21 cellular contexts compared by ENCODE assay signal in the genomic region with DNA sequence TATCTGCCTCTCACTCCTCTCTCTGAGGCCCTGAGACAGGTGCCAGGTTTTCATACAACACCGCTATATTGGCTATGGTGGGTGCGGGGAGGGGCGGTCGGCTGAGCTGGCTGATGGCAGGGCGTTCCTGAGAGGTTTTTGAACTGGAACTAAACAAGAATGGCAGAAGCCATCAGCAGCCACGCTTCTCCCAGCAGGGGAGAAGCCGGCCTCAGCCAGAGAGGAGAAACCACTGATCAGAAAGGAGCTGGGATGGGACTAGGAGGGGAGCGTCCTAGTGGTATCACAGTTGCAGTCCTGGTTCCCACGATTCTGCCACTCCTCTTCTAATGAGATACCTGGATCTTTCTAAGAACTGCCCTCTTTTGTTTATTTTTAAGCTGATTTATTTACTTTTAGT.
DNase-seq lines count a peak whose midpoint lies in the region; ATAC-seq and TF ChIP-seq lines count a peak whose summit lies in the region.
"Had no signal": no experiment of that assay in that cellular context is flagged by ENCODE, and none has a peak within 500 bp of the region (broad histone marks: within the 10 kb centered on the region; RNA-seq: fewer than 3 reads in every experiment).

No MANE protein-coding gene starts in this region.

- no peak overlapping the region for H3K27ac Mint-ChIP-seq in natural killer cell treated with Interleukin-12 subunit alpha and Interleukin-12 subunit beta and Interleukin-15 and Interleukin-18, amount 100 ng/mL, for 72 hours
- no peak overlapping the region for H3K27ac Mint-ChIP-seq in natural killer cell
- H3K27ac Mint-ChIP-seq: T-cell had no signal

- H3K4me1 Mint-ChIP-seq in natural killer cell treated with Interleukin-12 subunit alpha and Interleukin-12 subunit beta and Interleukin-15 and Interleukin-18, amount 100 ng/mL, for 72 hours (ENCODE audit: low read depth in 2 of 2), result no peaks in the 10 kb centered on the region
- H3K4me1 Mint-ChIP-seq in natural killer cell, result no peaks in the 10 kb centered on the region
- H3K4me1 Mint-ChIP-seq: T-cell had no signal

- H3K27me3 Mint-ChIP-seq in natural killer cell treated with Interleukin-12 subunit alpha and Interleukin-12 subunit beta and Interleukin-15 and Interleukin-18, amount 100 ng/mL, for 72 hours, result no peaks in the 10 kb centered on the region
- H3K27me3 Mint-ChIP-seq in natural killer cell (ENCODE audit: low read depth in 2 of 2), result peaks cover 0 to 3% of the 10 kb centered on the region in 2 donors

- no peak overlapping the region for H3K4me3 Mint-ChIP-seq in natural killer cell treated with Interleukin-12 subunit alpha and Interleukin-12 subunit beta and Interleukin-15 and Interleukin-18, amount 100 ng/mL, for 72 hours
- H3K4me3 Mint-ChIP-seq in natural killer cell, result no peak overlapping the region
- H3K4me3 Mint-ChIP-seq: T-cell had no signal

- H3K9me3 Mint-ChIP-seq in natural killer cell treated with Interleukin-12 subunit alpha and Interleukin-12 subunit beta and Interleukin-15 and Interleukin-18, amount 100 ng/mL, for 72 hours, result no peaks in the 10 kb centered on the region
- H3K9me3 Mint-ChIP-seq in natural killer cell, result no peaks in the 10 kb centered on the region
- H3K9me3 Mint-ChIP-seq: T-cell had no signal

- ATAC-seq in natural killer cell treated with Interleukin-12 subunit alpha and Interleukin-12 subunit beta and Interleukin-15 and Interleukin-18, amount 100 ng/mL, for 72 hours, result no peak
- ATAC-seq in natural killer cell (no peak), GM18517 (IDR thresholded peaks at IDR 0.05; ENCODE audit: unreplicated experiment) (no peak)
- ATAC-seq: PC-3, SK-N-SH treated with all-trans-retinoic acid at 6 μM for 48 hours, T-cell had no signal

- H3K36me3 Mint-ChIP-seq in natural killer cell treated with Interleukin-12 subunit alpha and Interleukin-12 subunit beta and Interleukin-15 and Interleukin-18, amount 100 ng/mL, for 72 hours, result no peaks in the 10 kb centered on the region
- H3K36me3 Mint-ChIP-seq in natural killer cell, result no peaks in the 10 kb centered on the region
- H3K36me3 Mint-ChIP-seq: T-cell had no signal

- TF ChIP-seq CTCF in natural killer cell (IDR thresholded peaks at IDR 0.05), result no peak

- peak; percentile 39 for DNase-seq in natural killer cell treated with Interleukin-12 subunit alpha and Interleukin-12 subunit beta and Interleukin-15 and Interleukin-18, amount 100 ng/mL, for 72 hours (ENCODE audit: low spot score)
- DNase-seq in natural killer cell (no peak), NCI-H187 (lab: John Stamatoyannopoulos, UW) (peak; percentile 26 to 29), NCI-H345 treated with DMSO at 0.1 percent for 48 hours (lab: John Stamatoyannopoulos, UW; ENCODE audit: unreplicated experiment) (peak; percentile 25), retina (peak; percentile 91)
- no peak for DNase-seq in activated CD8-positive, alpha-beta memory T cell treated with anti-CD3 and anti-CD28 coated beads, Interleukin-2, amount 50 U/mL, for 48 hours
- no peak for DNase-seq in stimulated activated CD4-positive, alpha-beta T cell treated with anti-CD3 and anti-CD28 coated beads, Interleukin-4, amount 100 ng/mL, for 24 hours
- DNase-seq: ACHN, C1 segment of cervical spinal cord, DND-41, HCEC 1CT, IMR-90, NCI-H2081, NCI-H510A, NCI-H82, PC-3, RPMI8226, SIG-M5, T-cell had no signal

- intact Hi-C loops in natural killer cell (cut with micrococcal nuclease), result no loop called here

Comparison
In these comparisons a context has a peak if more than half of its experiments do, and no peak if none do; other contexts are left out.
1. DNase-seq: peak in natural killer cell treated with Interleukin-12 subunit alpha and Interleukin-12 subunit beta and Interleukin-15 and Interleukin-18, amount 100 ng/mL, for 72 hours (single experiment), NCI-H187 (2 of 2), NCI-H345 treated with DMSO at 0.1 percent for 48 hours (single experiment) and retina (single experiment); none in natural killer cell (single experiment), activated CD8-positive, alpha-beta memory T cell treated with anti-CD3 and anti-CD28 coated beads, Interleukin-2, amount 50 U/mL, for 48 hours (single experiment) and stimulated activated CD4-positive, alpha-beta T cell treated with anti-CD3 and anti-CD28 coated beads, Interleukin-4, amount 100 ng/mL, for 24 hours (single experiment).